In the genomic region with DNA sequence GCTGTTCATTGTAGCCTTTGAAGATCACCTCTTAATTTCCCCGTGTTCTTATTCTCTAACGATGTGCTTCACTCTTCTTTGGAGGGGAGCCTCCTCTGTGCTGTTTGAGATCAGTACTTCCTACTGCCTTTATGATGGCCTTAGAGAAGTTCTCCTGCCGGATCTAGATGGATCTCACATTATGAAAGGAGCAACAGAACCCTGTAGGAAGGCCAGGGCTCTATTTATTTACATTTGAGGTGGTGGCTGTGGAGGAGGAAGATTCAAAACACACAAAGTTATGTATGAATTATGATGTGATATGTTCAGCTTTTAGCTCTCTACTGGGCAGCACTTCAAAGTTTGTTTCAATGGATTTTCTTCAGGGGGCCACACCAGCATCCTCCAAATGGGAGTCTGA, we compare ENCODE assay signal across 25 cellular contexts.
DNase-seq lines count a peak whose midpoint lies in the region; ATAC-seq and TF ChIP-seq lines count a peak whose summit lies in the region.
"Had no signal": no experiment of that assay in that cellular context is flagged by ENCODE, and none has a peak within 500 bp of the region (broad histone marks: within the 10 kb centered on the region; RNA-seq: fewer than 3 reads in every experiment).

No MANE protein-coding gene starts in this region.

- H3K27me3 ChIP-seq in left lung: no peaks in the 10 kb centered on the region
- no peaks in the 10 kb centered on the region for H3K27me3 ChIP-seq in smooth muscle cell (ENCODE audit: low read depth)
- H3K27me3 ChIP-seq: stomach had no signal

- H4K20me1 ChIP-seq in smooth muscle cell (ENCODE audit: low read depth): no peaks in the 10 kb centered on the region

- H3K79me2 ChIP-seq in smooth muscle cell (ENCODE audit: low read depth): no peaks in the 10 kb centered on the region

- H2AFZ ChIP-seq in smooth muscle cell (ENCODE audit: low read depth): no peak overlapping the region

- 90% methylated on average over 3 of the region's 3 CpGs for WGBS in smooth muscle cell (ENCODE audit: low lambda C conversion rate)

- H3K4me1 ChIP-seq in left lung (peaks cover 33 to 63% of the 10 kb centered on the region in 2 donors), smooth muscle cell (ENCODE audit: low read depth) (peaks cover 8% of the 10 kb centered on the region)

- peak overlapping the region; percentile 53; the same call in 1 of the 2 replicates for H3K27ac ChIP-seq in C4-2B
- peak overlapping the region; percentile 92 for H3K27ac ChIP-seq in SK-N-MC
- peak overlapping the region; percentile 47 to 63 for H3K27ac ChIP-seq in left lung
- H3K27ac ChIP-seq in smooth muscle cell (ENCODE audit: low read depth): no peak overlapping the region

- no peak for DNase-seq in SK-N-MC (ENCODE audit: low read depth, low spot score)
- no peak for DNase-seq in left lung
- DNase-seq in smooth muscle cell (lab: John Stamatoyannopoulos, UW; ENCODE audit: unreplicated experiment): no peak
- DNase-seq in GM19238 (ENCODE audit: insufficient read length, low spot score): no peak
- no peak for DNase-seq in iPS-NIHi7 (ENCODE audit: extremely low spot score)
- DNase-seq in NCI-H2227 treated with DMSO at 0.1 percent for 48 hours (lab: John Stamatoyannopoulos, UW): no peak
- DNase-seq in middle frontal gyrus (ENCODE audit: extremely low spot score, low spot score): no peak
- DNase-seq: activated CD8-positive, alpha-beta memory T cell treated with anti-CD3 and anti-CD28 coated beads, Interleukin-2, amount 50 U/mL, for 4 hours; CD8-positive, alpha-beta memory T cell; DMS79 treated with DMSO at 0.1 percent for 48 hours; effector memory CD4-positive, alpha-beta T cell; left cardiac atrium; MM.1S; NCI-H1436 treated with DMSO at 0.1 percent for 48 hours; NCI-H2171 treated with DMSO at 0.1 percent for 48 hours; NCI-H526; stimulated activated CD4-positive, alpha-beta T cell treated with anti-CD3 and anti-CD28 coated beads, Interleukin-4, amount 100 ng/mL, for 4 hours; stomach; WERI-Rb-1 had no signal

- H3K9me3 ChIP-seq in SK-N-MC (ENCODE audit: low read depth, low read length): no peaks in the 10 kb centered on the region
- H3K9me3 ChIP-seq in left lung: no peaks in the 10 kb centered on the region
- no peaks in the 10 kb centered on the region for H3K9me3 ChIP-seq in smooth muscle cell (replicated peaks; ENCODE audit: low read depth)
- H3K9me3 ChIP-seq: stomach had no signal

- intact Hi-C loops in left lung (cut with DNase I): loop anchor here in 1 of 2 donors (10.0 kb wide), 1 partner anchor 346 kb away; no protein-coding TSS in a partner anchor

- TF ChIP-seq CTCF in C4-2B (conservative IDR thresholded peaks at IDR 0.05) (no peak), left lung (IDR thresholded peaks at IDR 0.05) (no peak), smooth muscle cell (IDR thresholded peaks at IDR 0.05; ENCODE audit: borderline replicate concordance, insufficient read depth, poor library complexity, severe bottlenecking) (no peak)

- H3K4me3 ChIP-seq in SK-N-MC (peak overlapping the region; percentile 45; the same call in 1 of the 2 replicates), left lung (no peak overlapping the region), smooth muscle cell (no peak overlapping the region)
- H3K4me3 ChIP-seq: GM12878, K562, stomach had no signal

- H3K9ac ChIP-seq in SK-N-MC (ENCODE audit: insufficient read length) (no peak overlapping the region), smooth muscle cell (ENCODE audit: low read depth) (no peak overlapping the region)

- no peaks in the 10 kb centered on the region for H3K36me3 ChIP-seq in SK-N-MC (ENCODE audit: insufficient read depth, low read length)
- no peaks in the 10 kb centered on the region for H3K36me3 ChIP-seq in left lung
- no peaks in the 10 kb centered on the region for H3K36me3 ChIP-seq in smooth muscle cell (ENCODE audit: low read depth)
- H3K36me3 ChIP-seq: stomach, WERI-Rb-1 had no signal

- H3F3A ChIP-seq in smooth muscle cell (ENCODE audit: low read depth): no peaks in the 10 kb centered on the region

- no peak for ATAC-seq in left lung
- ATAC-seq: activated T-helper 17 cell treated with anti-CD3 and anti-CD28 coated beads, Interleukin-2, amount 50 U/mL, for 72 hours; GM12878; HCT116; K562; SK-N-SH treated with all-trans-retinoic acid at 6 μM for 48 hours had no signal

- peak overlapping the region; percentile 26 for H3K4me2 ChIP-seq in smooth muscle cell
